In the genomic region with DNA sequence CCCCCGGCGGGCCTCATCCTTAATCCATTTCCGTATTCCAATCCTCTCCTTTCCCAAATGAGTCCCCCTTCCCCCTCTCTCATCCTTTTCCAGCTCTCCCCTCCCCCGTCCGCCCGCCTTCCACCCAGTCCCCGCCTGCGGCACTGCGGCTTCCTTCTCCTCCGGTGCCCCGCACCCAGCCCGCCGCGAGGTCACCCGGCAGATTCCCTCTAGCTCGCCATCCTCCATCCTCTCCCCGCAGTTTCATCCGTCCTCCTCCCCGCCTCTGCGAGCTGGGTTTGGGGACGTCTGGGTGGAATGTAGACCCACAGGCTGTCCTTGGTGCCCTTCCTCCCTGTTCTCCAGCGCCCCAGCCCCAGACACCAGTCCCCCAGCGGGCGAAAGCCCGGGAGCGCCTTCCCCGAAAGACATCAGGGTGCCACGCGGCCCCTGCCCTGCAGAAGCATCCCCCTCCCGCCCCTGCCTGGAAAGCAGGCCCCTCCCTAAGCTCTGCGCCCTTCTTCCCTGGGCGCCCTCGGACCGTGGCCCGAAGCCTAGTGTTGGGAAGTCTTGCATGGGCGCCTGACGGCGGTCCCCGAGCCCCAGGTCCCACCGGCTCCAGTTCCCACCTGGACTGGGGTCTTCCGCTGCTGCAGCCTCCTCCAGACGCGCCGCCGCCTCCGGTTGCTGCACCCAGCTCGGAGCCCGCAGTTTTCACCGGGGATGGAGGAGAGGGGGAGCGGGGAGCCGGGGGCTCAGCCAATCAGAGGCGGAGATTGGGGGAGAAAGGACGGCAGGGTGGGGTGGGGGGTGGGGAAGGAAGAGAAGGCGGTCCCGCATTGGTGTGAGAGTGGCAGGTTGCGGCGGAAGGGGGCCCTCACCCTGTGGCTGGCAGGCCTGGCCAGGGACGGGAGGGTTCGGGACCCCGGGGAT, we compare ENCODE assay signal across 1 cellular context.
TF ChIP-seq lines count a peak whose summit lies in the region.

Gene THY1, minus strand, starts transcription at position 668 of the 912 bp plus-strand sequence. CDS start 2,267 bp downstream, outside the sequence.

TF ChIP-seq in WTC11, 78 proteins besides CTCF, POLR2A, EP300 and RAD21 (continued from another document):
- TF ChIP-seq, protein P1, sequence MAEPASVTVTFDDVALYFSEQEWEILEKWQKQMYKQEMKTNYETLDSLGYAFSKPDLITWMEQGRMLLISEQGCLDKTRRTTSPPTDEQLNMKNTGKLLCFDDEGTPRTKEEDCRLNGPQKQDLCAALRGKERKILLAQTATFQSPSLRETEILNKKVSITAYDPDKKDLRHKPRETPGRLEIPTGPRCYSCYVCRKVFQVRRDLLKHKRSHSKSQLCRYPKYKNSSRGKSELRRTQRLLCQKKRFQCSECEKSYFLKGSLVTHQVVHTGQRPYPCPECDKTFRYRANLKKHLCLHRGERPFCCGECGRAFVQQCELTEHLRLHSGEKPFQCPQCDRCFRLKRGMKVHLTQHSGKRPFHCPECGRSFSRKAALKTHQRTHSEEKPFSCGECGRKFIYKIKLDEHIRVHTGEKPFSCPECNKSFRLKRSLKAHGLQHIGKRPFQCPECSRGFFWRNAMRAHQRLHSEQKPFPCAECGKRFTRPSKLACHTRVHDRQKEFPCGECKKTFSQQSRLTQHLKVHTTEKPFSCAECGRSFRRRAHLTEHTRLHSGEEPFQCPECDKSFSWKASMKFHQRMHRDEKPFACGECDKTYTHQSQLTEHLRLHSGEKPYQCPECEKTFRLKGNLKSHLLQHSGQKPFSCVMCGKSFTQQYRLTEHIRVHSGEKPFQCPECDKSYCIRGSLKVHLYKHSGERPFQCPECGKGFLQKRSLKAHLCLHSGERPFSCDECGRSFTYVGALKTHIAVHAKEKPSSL (CRISPR knock-in tag; conservative IDR thresholded peaks at IDR 0.05) = no peak
- TF ChIP-seq SMAD4 (CRISPR knock-in tag; IDR thresholded peaks at IDR 0.05) (no peak), ZNF219 (CRISPR knock-in tag; IDR thresholded peaks at IDR 0.05; ENCODE audit: borderline replicate concordance) (no peak), ZNF232 (CRISPR knock-in tag; IDR thresholded peaks at IDR 0.05) (no peak)
TF ChIP-seq in WTC11: peak in this region for 20.
